ENCODE assay signal across 16 cellular contexts in the genomic region with DNA sequence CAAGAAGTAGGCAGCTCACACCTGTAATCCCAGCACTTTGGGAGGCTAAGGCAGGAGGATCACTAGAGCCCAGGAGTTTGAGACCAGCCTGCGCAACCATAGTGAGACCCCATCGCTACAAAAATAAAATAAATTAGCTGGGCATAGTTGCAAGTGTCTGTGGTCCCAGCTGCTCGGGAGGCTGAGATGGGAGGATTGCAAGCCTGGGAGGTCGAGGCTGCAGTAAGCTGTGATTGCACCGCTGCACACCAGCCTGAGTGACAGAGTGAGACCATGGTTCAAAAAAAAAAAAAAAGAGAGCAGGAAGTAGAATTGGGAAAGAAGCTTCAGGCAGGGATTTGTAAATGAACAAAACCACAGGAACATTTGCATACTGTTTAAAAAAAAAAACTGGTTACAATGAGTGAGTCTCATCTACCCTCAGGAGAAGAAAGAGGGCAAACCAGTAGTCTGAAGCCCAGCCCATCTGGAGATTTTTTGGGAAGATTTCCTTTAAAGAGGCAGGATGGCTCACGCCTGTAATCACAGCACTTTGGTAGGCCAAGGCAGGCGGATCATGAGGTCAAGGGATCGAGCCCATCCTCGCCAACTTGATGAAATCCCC. TPM values are rescaled to one million over a fixed set of nuclear protein-coding genes. Genes with fewer than 3 reads are reported as not detected.
DNase-seq lines count a peak whose midpoint lies in the region; ATAC-seq and TF ChIP-seq lines count a peak whose summit lies in the region.
"Had no signal": no experiment of that assay in that cellular context is flagged by ENCODE, and none has a peak within 500 bp of the region (broad histone marks: within the 10 kb centered on the region; RNA-seq: fewer than 3 reads in every experiment).

No MANE protein-coding gene starts in this region.

- no peak for TF ChIP-seq CTCF in fibroblast of pulmonary artery (IDR thresholded peaks at IDR 0.05; ENCODE audit: low read length, missing control alignments)

- CTCF ChIA-PET in activated CD4-positive, alpha-beta T cell treated with anti-CD3 and anti-CD28 coated beads, Interleukin-2, amount 10 ng/mL, durations not matched to agents 7 days and 5 days (lab: Charles Lee) = interaction anchor here (0.6 to 0.7 kb wide), 2 partner anchors 72 to 1139 kb away, joined by 3 read pairs; no protein-coding TSS in a partner anchor

- peak overlapping the region; percentile 61 for H3K4me2 ChIP-seq in BLaER1
- H3K4me2 ChIP-seq: smooth muscle cell had no signal

- H4K20me1 ChIP-seq in BLaER1 = no peaks in the 10 kb centered on the region

- no peaks in the 10 kb centered on the region for H3K27me3 ChIP-seq in BLaER1
- H3K27me3 ChIP-seq: dorsolateral prefrontal cortex had no signal

- peaks cover 47% of the 10 kb centered on the region for H3K4me1 ChIP-seq in BLaER1

- H3K4me3 Mint-ChIP-seq in activated CD4-positive, alpha-beta T cell treated with anti-CD3 and anti-CD28 coated beads, Interleukin-2, amount 10 ng/mL, durations not matched to agents 7 days and 5 days = no peak overlapping the region
- H3K4me3 Mint-ChIP-seq: activated CD4-positive, alpha-beta memory T cell treated with anti-CD3 and anti-CD28 coated beads for 36 hours; mesothelial cell of epicardium had no signal

- H3K27ac Mint-ChIP-seq in activated CD4-positive, alpha-beta T cell treated with anti-CD3 and anti-CD28 coated beads, Interleukin-2, amount 10 ng/mL, durations not matched to agents 7 days and 5 days = no peak overlapping the region
- H3K27ac Mint-ChIP-seq: activated CD4-positive, alpha-beta memory T cell treated with anti-CD3 and anti-CD28 coated beads for 36 hours; mesothelial cell of epicardium had no signal

- no peaks in the 10 kb centered on the region for H3K36me3 ChIP-seq in BLaER1

- peaks cover 8% of the 10 kb centered on the region for H3K27me3 Mint-ChIP-seq in activated CD4-positive, alpha-beta T cell treated with anti-CD3 and anti-CD28 coated beads, Interleukin-2, amount 10 ng/mL, durations not matched to agents 7 days and 5 days

- no peaks in the 10 kb centered on the region for H3K4me1 Mint-ChIP-seq in activated CD4-positive, alpha-beta T cell treated with anti-CD3 and anti-CD28 coated beads, Interleukin-2, amount 10 ng/mL, durations not matched to agents 7 days and 5 days
- H3K4me1 Mint-ChIP-seq: mesothelial cell of epicardium had no signal

- ATAC-seq in HG02798 (IDR thresholded peaks at IDR 0.05; ENCODE audit: poor library complexity, unreplicated experiment) (no peak), HG02610 (IDR thresholded peaks at IDR 0.05; ENCODE audit: unreplicated experiment) (no peak)

- H3K27ac ChIP-seq in BLaER1 = peak overlapping the region; percentile 19; the same call in 1 of the 2 replicates

- H3K4me3 ChIP-seq in BLaER1 (no peak overlapping the region), fibroblast of pulmonary artery (replicated peaks; ENCODE audit: low read depth, low read length) (no peak overlapping the region)
- H3K4me3 ChIP-seq: dorsolateral prefrontal cortex, smooth muscle cell had no signal

- H3K9me3 Mint-ChIP-seq in activated CD4-positive, alpha-beta T cell treated with anti-CD3 and anti-CD28 coated beads, Interleukin-2, amount 10 ng/mL, durations not matched to agents 7 days and 5 days = no peaks in the 10 kb centered on the region
- H3K9me3 Mint-ChIP-seq: activated CD4-positive, alpha-beta memory T cell treated with anti-CD3 and anti-CD28 coated beads for 36 hours; mesothelial cell of epicardium had no signal

- no peaks in the 10 kb centered on the region for H3K9me3 ChIP-seq in BLaER1

- H3K9ac ChIP-seq in BLaER1 = no peak overlapping the region

- POLR2A ChIA-PET in activated CD4-positive, alpha-beta T cell treated with anti-CD3 and anti-CD28 coated beads, Interleukin-2, amount 10 ng/mL, durations not matched to agents 7 days and 5 days (lab: Charles Lee) = no interaction called here

- no peaks in the 10 kb centered on the region for H3K36me3 Mint-ChIP-seq in activated CD4-positive, alpha-beta T cell treated with anti-CD3 and anti-CD28 coated beads, Interleukin-2, amount 10 ng/mL, durations not matched to agents 7 days and 5 days (ENCODE audit: low read depth)
- H3K36me3 Mint-ChIP-seq: activated CD4-positive, alpha-beta memory T cell treated with anti-CD3 and anti-CD28 coated beads for 36 hours; mesothelial cell of epicardium had no signal

- in situ Hi-C loops in KBM-7 (cut with MboI; ENCODE audit: low pct_unique_long_range_greater_than_20kb, low sequenced_read_pairs) = no loop called here
- in situ Hi-C loops in SK-MEL-5 (cut with HindIII; ENCODE audit: low pct_unique_long_range_greater_than_20kb, low sequenced_read_pairs) = no loop called here

- DNase-seq in KBM-7 = peak; percentile 7
- peak; percentile 19 for DNase-seq in SK-MEL-5 (ENCODE audit: low read depth, low spot score)
- DNase-seq in fibroblast of pulmonary artery (ENCODE audit: low read depth) = peak; percentile 3
- DNase-seq in activated CD4-positive, alpha-beta T cell treated with anti-CD3 and anti-CD28 coated beads, Interleukin-2, amount 10 ng/mL, durations not matched to agents 7 days and 5 days = no peak
- no peak for DNase-seq in activated CD8-positive, alpha-beta memory T cell treated with anti-CD3 and anti-CD28 coated beads, Interleukin-2, amount 50 U/mL, for 48 hours
- DNase-seq: activated CD4-positive, alpha-beta memory T cell treated with anti-CD3 and anti-CD28 coated beads for 36 hours; dorsolateral prefrontal cortex; foreskin fibroblast; NCI-H1092 treated with DMSO at 0.1 percent for 48 hours; nucleus accumbens; T-helper 2 cell had no signal

RNA-seq across cellular contexts. Expression of a gene that starts 7.9 kb away (rescaled TPM):
- total RNA-seq in SK-MEL-5 (2014; rRNA removed; shearing (Covaris generic)) = not detected in 2 replicates
- polyA plus RNA-seq in SK-MEL-5 (2015; cell fraction: cytosol; rRNA removed) = not detected in 2 replicates
- polyA plus RNA-seq in SK-MEL-5 (2015; cell fraction: nucleus; rRNA removed) = not detected in 2 replicates
- not detected for total RNA-seq in activated CD4-positive, alpha-beta T cell treated with anti-CD3 and anti-CD28 coated beads, Interleukin-2, amount 10 ng/mL, durations not matched to agents 7 days and 5 days
- total RNA-seq: activated CD4-positive, alpha-beta memory T cell treated with anti-CD3 and anti-CD28 coated beads for 36 hours; smooth muscle cell had no signal
- polyA plus RNA-seq: smooth muscle cell had no signal

RNA-seq across cellular contexts. Expression of a gene that starts 25.4 kb away (rescaled TPM):
- 0.32 and 0.93 TPM in 2 replicates for total RNA-seq in SK-MEL-5 (2014; rRNA removed; shearing (Covaris generic))
- polyA plus RNA-seq in SK-MEL-5 (2015; cell fraction: cytosol; rRNA removed) = 2.7 and 9.5 TPM in 2 replicates
- polyA plus RNA-seq in SK-MEL-5 (2015; cell fraction: nucleus; rRNA removed) = 5.7 and 17.1 TPM in 2 replicates
- total RNA-seq in activated CD4-positive, alpha-beta T cell treated with anti-CD3 and anti-CD28 coated beads, Interleukin-2, amount 10 ng/mL, durations not matched to agents 7 days and 5 days = 1 to 10 TPM in 1 of 2 experiments, under 1 TPM in 1; 0.87 to 1.0 TPM
- total RNA-seq: smooth muscle cell had no signal

RNA-seq across cellular contexts. Expression of a gene that starts 30.9 kb away (rescaled TPM):
- 8.7 and 12.4 TPM in 2 replicates for total RNA-seq in SK-MEL-5 (2014; rRNA removed; shearing (Covaris generic))
- polyA plus RNA-seq in SK-MEL-5 (2015; cell fraction: cytosol; rRNA removed) = 11.2 and 13.5 TPM in 2 replicates
- 5.1 and 5.6 TPM in 2 replicates for polyA plus RNA-seq in SK-MEL-5 (2015; cell fraction: nucleus; rRNA removed)
- 1 to 10 TPM; 3.1 to 3.2 TPM for total RNA-seq in activated CD4-positive, alpha-beta T cell treated with anti-CD3 and anti-CD28 coated beads, Interleukin-2, amount 10 ng/mL, durations not matched to agents 7 days and 5 days

Comparison
In these comparisons a context has a peak if more than half of its experiments do, and no peak if none do; other contexts are left out.
1. DNase-seq: peak in KBM-7 (single experiment), SK-MEL-5 (single experiment) and fibroblast of pulmonary artery (single experiment); none in activated CD4-positive, alpha-beta T cell treated with anti-CD3 and anti-CD28 coated beads, Interleukin-2, amount 10 ng/mL, durations not matched to agents 7 days and 5 days (single experiment) and activated CD8-positive, alpha-beta memory T cell treated with anti-CD3 and anti-CD28 coated beads, Interleukin-2, amount 50 U/mL, for 48 hours (single experiment).